28 cellular contexts compared by ENCODE assay signal in genomic region chr2:167537743-167538142, GRCh38.
"Had no signal": no experiment of that assay in that cellular context is flagged by ENCODE, and none has a peak within 500 bp of the region (broad histone marks: within the 10 kb centered on the region; RNA-seq: fewer than 3 reads in every experiment).

No MANE protein-coding gene starts in this region.

- H3K4me3 Mint-ChIP-seq: naive thymus-derived CD8-positive, alpha-beta T cell; natural killer cell treated with Interleukin-12 subunit alpha and Interleukin-12 subunit beta and Interleukin-15 and Interleukin-18, amount 100 ng/mL, for 72 hours; nephron progenitor cell; neural crest cell; stimulated activated effector memory CD8-positive, alpha-beta T cell treated with anti-CD3 and anti-CD28 coated beads, Interleukin-12 subunit alpha, Interleukin-12 subunit beta, amount 100 ng/mL, for 72 hours; stimulated activated naive B cell treated with anti-CD40 and anti-IgM and Interleukin-4, amounts not matched to agents 10 μg/mL and 1 μg/mL and 100 μg/mL, for 72 hours; stimulated activated naive CD8-positive, alpha-beta T cell treated with anti-CD3 and anti-CD28 coated beads, Interleukin-15, Interleukin-2, amounts not matched to agents 100 ng/mL and 50 ng/mL, for 24 hours had no signal

- H3K4me1 Mint-ChIP-seq: naive B cell; naive thymus-derived CD8-positive, alpha-beta T cell; nephron progenitor cell; neural crest cell; stimulated activated effector memory CD8-positive, alpha-beta T cell treated with anti-CD3 and anti-CD28 coated beads, Interleukin-12 subunit alpha, Interleukin-12 subunit beta, amount 100 ng/mL, for 72 hours; stimulated activated naive B cell treated with anti-CD40 and anti-IgM and Interleukin-4, amounts not matched to agents 10 μg/mL and 1 μg/mL and 100 μg/mL, for 72 hours had no signal

- H3K27me3 ChIP-seq: neutrophil, pancreas, right lobe of liver, sigmoid colon, stomach, thyroid gland, tibial nerve, upper lobe of left lung, vagina had no signal

- H3K4me3 ChIP-seq: pancreas, psoas muscle, right lobe of liver, sigmoid colon, stomach, thoracic aorta, thyroid gland, tibial nerve, upper lobe of left lung, vagina had no signal

- H3K9me3 ChIP-seq: neutrophil, pancreas, psoas muscle, right lobe of liver, sigmoid colon, stomach, thoracic aorta, thyroid gland, tibial nerve, upper lobe of left lung, vagina had no signal

- ATAC-seq: naive thymus-derived CD8-positive, alpha-beta T cell; natural killer cell treated with Interleukin-12 subunit alpha and Interleukin-12 subunit beta and Interleukin-15 and Interleukin-18, amount 100 ng/mL, for 72 hours; pancreas; psoas muscle; right lobe of liver; stimulated activated effector memory CD8-positive, alpha-beta T cell treated with anti-CD3 and anti-CD28 coated beads, Interleukin-12 subunit alpha, Interleukin-12 subunit beta, amount 100 ng/mL, for 72 hours; stimulated activated naive B cell treated with anti-CD40 and anti-IgM and Interleukin-4, amounts not matched to agents 10 μg/mL and 1 μg/mL and 100 μg/mL, for 72 hours had no signal

- H3K27ac Mint-ChIP-seq: naive B cell; naive thymus-derived CD8-positive, alpha-beta T cell; natural killer cell treated with Interleukin-12 subunit alpha and Interleukin-12 subunit beta and Interleukin-15 and Interleukin-18, amount 100 ng/mL, for 72 hours; nephron progenitor cell; stimulated activated effector memory CD8-positive, alpha-beta T cell treated with anti-CD3 and anti-CD28 coated beads, Interleukin-12 subunit alpha, Interleukin-12 subunit beta, amount 100 ng/mL, for 72 hours; stimulated activated naive B cell treated with anti-CD40 and anti-IgM and Interleukin-4, amounts not matched to agents 10 μg/mL and 1 μg/mL and 100 μg/mL, for 72 hours; stimulated activated naive CD8-positive, alpha-beta T cell treated with anti-CD3 and anti-CD28 coated beads, Interleukin-15, Interleukin-2, amounts not matched to agents 100 ng/mL and 50 ng/mL, for 24 hours had no signal

- H3K27ac ChIP-seq: neutrophil, pancreas, psoas muscle, right lobe of liver, sigmoid colon, stomach, thoracic aorta, thyroid gland, tibial nerve, upper lobe of left lung, vagina had no signal

- H3K4me1 ChIP-seq: pancreas, psoas muscle, right lobe of liver, sigmoid colon, stomach, thyroid gland, tibial nerve, upper lobe of left lung, vagina had no signal

- H3K36me3 Mint-ChIP-seq: naive B cell; naive thymus-derived CD8-positive, alpha-beta T cell; natural killer cell treated with Interleukin-12 subunit alpha and Interleukin-12 subunit beta and Interleukin-15 and Interleukin-18, amount 100 ng/mL, for 72 hours; stimulated activated effector memory CD8-positive, alpha-beta T cell treated with anti-CD3 and anti-CD28 coated beads, Interleukin-12 subunit alpha, Interleukin-12 subunit beta, amount 100 ng/mL, for 72 hours; stimulated activated naive B cell treated with anti-CD40 and anti-IgM and Interleukin-4, amounts not matched to agents 10 μg/mL and 1 μg/mL and 100 μg/mL, for 72 hours had no signal

- FAIRE-seq: pancreas, small intestine, urothelium cell line had no signal

- H3K27me3 Mint-ChIP-seq: naive B cell; natural killer cell treated with Interleukin-12 subunit alpha and Interleukin-12 subunit beta and Interleukin-15 and Interleukin-18, amount 100 ng/mL, for 72 hours; stimulated activated naive B cell treated with anti-CD40 and anti-IgM and Interleukin-4, amounts not matched to agents 10 μg/mL and 1 μg/mL and 100 μg/mL, for 72 hours; stimulated activated naive CD8-positive, alpha-beta T cell treated with anti-CD3 and anti-CD28 coated beads, Interleukin-15, Interleukin-2, amounts not matched to agents 100 ng/mL and 50 ng/mL, for 24 hours had no signal

- DNase-seq: naive B cell; naive thymus-derived CD8-positive, alpha-beta T cell; nephron progenitor cell; nucleus accumbens; pancreas; psoas muscle; right lobe of liver; sigmoid colon; small intestine; stimulated activated CD4-positive, alpha-beta T cell treated with anti-CD3 and anti-CD28 coated beads, Interleukin-15, amount 100 ng/mL, for 24 hours; stimulated activated CD4-positive, alpha-beta T cell treated with anti-CD3 and anti-CD28 coated beads, Interleukin-2, amount 100 ng/mL, for 24 hours; stimulated activated CD4-positive, alpha-beta T cell treated with anti-CD3 and anti-CD28 coated beads, Interleukin-2, amount 100 ng/mL, for 48 hours; stimulated activated CD4-positive, alpha-beta T cell treated with anti-CD3 and anti-CD28 coated beads, Interleukin-4, amount 100 ng/mL, for 24 hours; stimulated activated naive B cell treated with anti-CD40 and anti-IgM and Interleukin-4, amounts not matched to agents 10 μg/mL and 1 μg/mL and 100 μg/mL, for 72 hours; stimulated activated naive CD4-positive, alpha-beta T cell treated with Interleukin-2 at 50 U/mL for 16 hours; stomach; thyroid gland; trophoblast cell; upper lobe of left lung had no signal

- H3K36me3 ChIP-seq: neutrophil, pancreas, right lobe of liver, sigmoid colon, stomach, thoracic aorta, thyroid gland, tibial nerve, upper lobe of left lung, vagina had no signal
